ENCODE assay signal across 29 cellular contexts in the genomic region with DNA sequence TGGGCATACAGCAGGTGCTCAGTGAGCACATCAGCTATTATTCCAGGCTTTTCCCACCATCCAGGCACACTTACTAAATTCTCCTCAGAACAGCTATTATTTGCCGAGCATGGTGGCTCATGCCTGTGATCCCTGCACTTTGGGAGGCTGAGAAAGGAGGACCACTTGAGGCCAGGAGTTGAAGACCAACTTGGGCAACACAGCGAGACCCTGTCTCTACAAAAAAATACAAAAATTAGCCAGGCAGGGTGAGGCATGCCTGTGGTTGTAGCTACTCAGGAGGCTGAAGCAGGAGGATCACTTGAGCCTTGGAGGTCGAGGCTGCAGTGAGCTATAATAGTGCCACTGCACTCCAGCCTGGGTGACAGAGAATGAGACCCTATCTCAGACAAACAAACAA.
"Had no signal": no experiment of that assay in that cellular context is flagged by ENCODE, and none has a peak within 500 bp of the region (broad histone marks: within the 10 kb centered on the region; RNA-seq: fewer than 3 reads in every experiment).

No MANE protein-coding gene starts in this region.

- ATAC-seq: effector memory CD8-positive, alpha-beta T cell; esophagus mucosa; foreskin keratinocyte; gastrocnemius medialis; gastroesophageal sphincter; heart left ventricle; heart right ventricle had no signal

- DNase-seq: colonic mucosa; cortex of kidney; dermis blood vessel endothelial cell; dorsolateral prefrontal cortex; effector CD4-positive, alpha-beta T cell; effector CD8-positive, alpha-beta T cell; effector memory CD4-positive, alpha-beta T cell; effector memory CD8-positive, alpha-beta T cell; endodermal cell; erythroblast; esophagus squamous epithelium; foreskin fibroblast; foreskin keratinocyte; foreskin melanocyte; gastrocnemius medialis; glutamatergic neuron; head of caudate nucleus; heart left ventricle; heart right ventricle had no signal

- FAIRE-seq: colon, endometrium, endothelial cell of umbilical vein, frontal cortex had no signal

- H3K9me3 ChIP-seq: colonic mucosa, esophagus muscularis mucosa, esophagus squamous epithelium, gastrocnemius medialis, gastroesophageal sphincter, heart left ventricle, heart right ventricle had no signal

- H3K36me3 ChIP-seq: colonic mucosa, esophagus muscularis mucosa, esophagus squamous epithelium, gastrocnemius medialis, gastroesophageal sphincter, heart left ventricle, heart right ventricle had no signal

- H3K27ac Mint-ChIP-seq: dendritic cell treated with granulocyte-macrophage colony-stimulating factor and Interleukin-4, amounts not matched to agents 40 ng/mL and 50 ng/mL, for 4 days; effector memory CD8-positive, alpha-beta T cell had no signal

- H3K4me1 ChIP-seq: colonic mucosa, foreskin keratinocyte, gastrocnemius medialis, heart left ventricle, heart right ventricle had no signal

- H3K27ac ChIP-seq: colonic mucosa, coronary artery, dorsolateral prefrontal cortex, epithelial cell of prostate, esophagus muscularis mucosa, esophagus squamous epithelium, foreskin keratinocyte, gastrocnemius medialis, gastroesophageal sphincter, heart left ventricle, heart right ventricle had no signal

- H3K27me3 ChIP-seq: colonic mucosa, dorsolateral prefrontal cortex, esophagus muscularis mucosa, esophagus squamous epithelium, foreskin keratinocyte, gastrocnemius medialis, gastroesophageal sphincter, heart left ventricle had no signal

- H3K9me3 Mint-ChIP-seq: dendritic cell treated with granulocyte-macrophage colony-stimulating factor and Interleukin-4, amounts not matched to agents 40 ng/mL and 50 ng/mL, for 4 days; effector memory CD8-positive, alpha-beta T cell; endodermal cell had no signal

- H3K4me3 ChIP-seq: colonic mucosa, coronary artery, dorsolateral prefrontal cortex, esophagus muscularis mucosa, esophagus squamous epithelium, gastrocnemius medialis, gastroesophageal sphincter, heart left ventricle, heart right ventricle had no signal

- H3K4me3 Mint-ChIP-seq: dendritic cell treated with granulocyte-macrophage colony-stimulating factor and Interleukin-4, amounts not matched to agents 40 ng/mL and 50 ng/mL, for 4 days; effector memory CD8-positive, alpha-beta T cell; endodermal cell had no signal
